16 cellular contexts compared by ENCODE assay signal in genomic region chr3:163809540-163809993, GRCh38.
DNase-seq lines count a peak whose midpoint lies in the region; ATAC-seq, FAIRE-seq and TF ChIP-seq lines count a peak whose summit lies in the region.
"Had no signal": no experiment of that assay in that cellular context is flagged by ENCODE, and none has a peak within 500 bp of the region (broad histone marks: within the 10 kb centered on the region; RNA-seq: fewer than 3 reads in every experiment).

No MANE protein-coding gene starts in this region.

- RAD21 ChIA-PET in HCT116 (lab: Charles Lee; ENCODE audit: low non-redundant PET in 1 of 2, low total read pairs in 2 of 2, uncharacterized antibody in 2 of 2, unreplicated experiment in 2 of 2), result no interaction called here

- intact Hi-C loops in HCT116 (cut with micrococcal nuclease) (no loop called here), mucosa of descending colon (cut with DNase I, micrococcal nuclease) (no loop called here)

- ATAC-seq in GM18502 (IDR thresholded peaks at IDR 0.05; ENCODE audit: poor library complexity, unreplicated experiment), result peak; percentile 50
- no peak for ATAC-seq in HCT116
- peak; percentile 46 for ATAC-seq in mucosa of descending colon
- ATAC-seq: naive thymus-derived CD4-positive, alpha-beta T cell had no signal

- H3K4me1 ChIP-seq in HCT116 (ENCODE audit: control insufficient read depth in 1 of 2, insufficient read depth in 2 of 2, low read length in 2 of 2), result no peaks in the 10 kb centered on the region
- H3K4me1 ChIP-seq in KMS-11 (ENCODE audit: low read depth, poor library complexity, severe bottlenecking), result peaks cover 41% of the 10 kb centered on the region
- H3K4me1 ChIP-seq in mucosa of descending colon (ENCODE audit: low read depth), result no peaks in the 10 kb centered on the region
- H3K4me1 ChIP-seq: ascending aorta, BE2C, esophagus squamous epithelium had no signal

- DNase-seq in HCT116 (ENCODE audit: low read depth, low spot score), result no peak
- no peak for DNase-seq in mucosa of descending colon
- DNase-seq in RCC 7860 (ENCODE audit: low spot score), result no peak
- DNase-seq in caudate nucleus (lab: John Stamatoyannopoulos, UW), result no peak
- no peak for DNase-seq in SHP77 treated with DMSO at 0.1 percent for 48 hours (lab: John Stamatoyannopoulos, UW)
- no peak for DNase-seq in activated CD4-positive, CD25-positive, alpha-beta regulatory T cell (lab: John Stamatoyannopoulos, UW)
- DNase-seq: activated effector memory CD4-positive, alpha-beta T cell treated with Interleukin-2 at 50 U/mL for 16 hours; BE2C; DMS53; esophagus squamous epithelium; naive thymus-derived CD4-positive, alpha-beta T cell; NCI-H2081; SIG-M5 had no signal

- CTCF ChIA-PET in HCT116 (lab: Charles Lee), result no interaction called here

- H3K4me3 ChIP-seq in HCT116 (replicated peaks in 1 of 2; ENCODE audit: low read depth in 1 of 2, low read length in 2 of 2), result no peak overlapping the region
- H3K4me3 ChIP-seq in KMS-11 (IDR thresholded peaks at IDR 0.05; ENCODE audit: insufficient read depth, low read depth, low read length), result no peak overlapping the region
- H3K4me3 ChIP-seq in mucosa of descending colon, result no peak overlapping the region
- H3K4me3 ChIP-seq: ascending aorta, esophagus squamous epithelium had no signal

- no peaks in the 10 kb centered on the region for H3K9me2 ChIP-seq in HCT116 (ENCODE audit: insufficient read depth)

- H3K4me2 ChIP-seq in HCT116 (ENCODE audit: low read length) (no peak overlapping the region), KMS-11 (peak overlapping the region; percentile 61)

- H4K20me1 ChIP-seq in HCT116 (ENCODE audit: insufficient read depth), result no peaks in the 10 kb centered on the region
- no peaks in the 10 kb centered on the region for H4K20me1 ChIP-seq in KMS-11 (ENCODE audit: insufficient read depth)

- no peak for TF ChIP-seq CTCF in HCT116 (IDR thresholded peaks at IDR 0.05 in 2 of 3, conservative IDR thresholded peaks at IDR 0.05 in 1 of 3; ENCODE audit: borderline replicate concordance in 1 of 3, insufficient read depth in 1 of 3, low read depth in 2 of 3, low read length in 2 of 3)
- TF ChIP-seq CTCF in KMS-11 (conservative IDR thresholded peaks at IDR 0.05; ENCODE audit: low read depth, low read length), result no peak
- TF ChIP-seq CTCF in mucosa of descending colon (IDR thresholded peaks at IDR 0.05), result no peak

- no peak for FAIRE-seq in RCC 7860 (lab: Jason Lieb, UNC)

- no peak overlapping the region for H3K27ac ChIP-seq in HCT116 (ENCODE audit: low read depth, low read length)
- peak overlapping the region; percentile 25 for H3K27ac ChIP-seq in KMS-11
- no peak overlapping the region for H3K27ac ChIP-seq in caudate nucleus (ENCODE audit: low read depth, low read length)
- H3K27ac ChIP-seq: ascending aorta, esophagus squamous epithelium had no signal

- TF ChIP-seq POLR2A in HCT116 (IDR thresholded peaks at IDR 0.05; ENCODE audit: borderline replicate concordance, extremely low read depth, insufficient read depth, insufficient read length), result no peak

- no peak overlapping the region for H3K9ac ChIP-seq in HCT116 (ENCODE audit: low read length)
- H3K9ac ChIP-seq in KMS-11, result no peak overlapping the region

- H2AFZ ChIP-seq in HCT116 (ENCODE audit: low read depth, low read length, poor library complexity, severe bottlenecking) (peak overlapping the region; percentile 32), KMS-11 (ENCODE audit: low read depth) (peak overlapping the region; percentile 15; the same call in 1 of the 2 replicates)

- POLR2A ChIA-PET in HCT116 (lab: Charles Lee), result no interaction called here

- no peaks in the 10 kb centered on the region for H3K36me3 ChIP-seq in HCT116 (ENCODE audit: control insufficient read depth in 1 of 2, insufficient read depth in 2 of 2, low read length in 2 of 2)
- H3K36me3 ChIP-seq in KMS-11 (ENCODE audit: insufficient read depth), result no peaks in the 10 kb centered on the region
- H3K36me3 ChIP-seq in mucosa of descending colon (ENCODE audit: low read depth), result no peaks in the 10 kb centered on the region
- H3K36me3 ChIP-seq: ascending aorta, BE2C, esophagus squamous epithelium had no signal

- TF ChIP-seq RAD21 in HCT116 (IDR thresholded peaks at IDR 0.05; ENCODE audit: low read depth), result no peak

- H3K79me2 ChIP-seq in HCT116 (ENCODE audit: insufficient read depth, low read length) (no peaks in the 10 kb centered on the region), KMS-11 (ENCODE audit: insufficient read depth, low read depth) (no peaks in the 10 kb centered on the region)

- BruUV-seq in HCT116 (replicated peaks; lab: Mats Ljungman, UMichigan), result no TSS peak

- H3K9me3 ChIP-seq in HCT116 (ENCODE audit: control insufficient read depth in 1 of 2, insufficient read depth in 1 of 2, low read depth in 1 of 2, low read length in 2 of 2), result no peaks in the 10 kb centered on the region
- no peaks in the 10 kb centered on the region for H3K9me3 ChIP-seq in mucosa of descending colon
- H3K9me3 ChIP-seq: ascending aorta, BE2C had no signal

- H3K27me3 ChIP-seq in HCT116 (ENCODE audit: insufficient read depth, low read length), result no peaks in the 10 kb centered on the region
- no peaks in the 10 kb centered on the region for H3K27me3 ChIP-seq in KMS-11 (ENCODE audit: insufficient read depth, low read depth)
- H3K27me3 ChIP-seq: ascending aorta, BE2C, esophagus squamous epithelium had no signal

TF ChIP-seq in HCT116, 20 proteins besides CTCF, POLR2A, EP300 and RAD21:
- no peak for TF ChIP-seq SP1 (IDR thresholded peaks at IDR 0.05; ENCODE audit: low read depth)
- no peak for TF ChIP-seq POLR2AphosphoS5 (IDR thresholded peaks at IDR 0.05; ENCODE audit: low read depth, low read length)
- no peak for TF ChIP-seq JUND (IDR thresholded peaks at IDR 0.05)
- TF ChIP-seq ZBTB33 (IDR thresholded peaks at IDR 0.05; ENCODE audit: extremely low read depth, insufficient replicate concordance, low read length), result no peak
- TF ChIP-seq EGR1 (IDR thresholded peaks at IDR 0.05; ENCODE audit: low read depth), result no peak
- TF ChIP-seq FOSL1 (IDR thresholded peaks at IDR 0.05; ENCODE audit: low read depth), result no peak
- no peak for TF ChIP-seq EZH2phosphoT487 (IDR thresholded peaks at IDR 0.05; ENCODE audit: borderline replicate concordance)
- TF ChIP-seq MAX (IDR thresholded peaks at IDR 0.05), result no peak
- TF ChIP-seq ZNF274 (IDR thresholded peaks at IDR 0.05; ENCODE audit: low read depth, low read length), result no peak
- TF ChIP-seq ATF3 (IDR thresholded peaks at IDR 0.05), result no peak
- TF ChIP-seq SRF (IDR thresholded peaks at IDR 0.05; ENCODE audit: low read depth), result no peak
- TF ChIP-seq ZFX (IDR thresholded peaks at IDR 0.05), result no peak
- no peak for TF ChIP-seq ELF1 (IDR thresholded peaks at IDR 0.05; ENCODE audit: borderline replicate concordance, low read depth)
TF ChIP-seq in HCT116: peak in this region for 0.
